Comparison of ENCODE assay signal across 9 cellular contexts in genomic region chr3:185959609-185960517, GRCh38. TPM values are rescaled to one million over a fixed set of nuclear protein-coding genes. Genes with fewer than 3 reads are reported as not detected.
DNase-seq lines count a peak whose midpoint lies in the region; ATAC-seq and TF ChIP-seq lines count a peak whose summit lies in the region.
"Had no signal": no experiment of that assay in that cellular context is flagged by ENCODE, and none has a peak within 500 bp of the region (broad histone marks: within the 10 kb centered on the region; RNA-seq: fewer than 3 reads in every experiment).

No MANE protein-coding gene starts in this region.

- peak overlapping the region in 6 of 10 donors; percentile 45 to 70 (median 54) for H3K4me3 Mint-ChIP-seq in naive thymus-derived CD4-positive, alpha-beta T cell

- peaks cover 0 to 10% (median 8%) of the 10 kb centered on the region in 7 donors for H3K4me1 Mint-ChIP-seq in naive thymus-derived CD4-positive, alpha-beta T cell

- peaks cover 0 to 8% (median 0%) of the 10 kb centered on the region in 11 donors for H3K9me3 Mint-ChIP-seq in naive thymus-derived CD4-positive, alpha-beta T cell

- H3K27me3 ChIP-seq in naive thymus-derived CD4-positive, alpha-beta T cell (ENCODE audit: control insufficient read depth in 2 of 2, insufficient read depth in 2 of 2, low read length in 2 of 2): no peaks in the 10 kb centered on the region

- H3K36me3 Mint-ChIP-seq in naive thymus-derived CD4-positive, alpha-beta T cell: peaks cover 0 to 4% (median 0%) of the 10 kb centered on the region in 5 donors

- H3K4me3 ChIP-seq in NB4 (ENCODE audit: low read depth, low read length): no peak overlapping the region
- peak overlapping the region; percentile 24 to 45 for H3K4me3 ChIP-seq in cardiac fibroblast (replicated peaks in 1 of 2; ENCODE audit: low read depth in 2 of 2, low read length in 2 of 2)
- no peak overlapping the region for H3K4me3 ChIP-seq in naive thymus-derived CD4-positive, alpha-beta T cell (ENCODE audit: low read length)

- peak overlapping the region in 3 of 9 donors; percentile 4 to 90 (median 62) for H3K27ac Mint-ChIP-seq in naive thymus-derived CD4-positive, alpha-beta T cell

- peaks cover 0 to 12% (median 4%) of the 10 kb centered on the region in 5 donors for H3K27me3 Mint-ChIP-seq in naive thymus-derived CD4-positive, alpha-beta T cell
- H3K27me3 Mint-ChIP-seq: activated naive CD8-positive, alpha-beta T cell had no signal

- TF ChIP-seq CTCF in NB4 (IDR thresholded peaks at IDR 0.05; ENCODE audit: low read depth, low read length) (no peak), cardiac fibroblast (IDR thresholded peaks at IDR 0.05; ENCODE audit: low read depth, low read length) (no peak)

- peak; percentile 73 for ATAC-seq in naive thymus-derived CD4-positive, alpha-beta T cell
- ATAC-seq in GM19035 (IDR thresholded peaks at IDR 0.05; ENCODE audit: unreplicated experiment) (no peak), GM21381 (IDR thresholded peaks at IDR 0.05; ENCODE audit: unreplicated experiment) (no peak), HG02840 (IDR thresholded peaks at IDR 0.05; ENCODE audit: low FRiP score, unreplicated experiment) (no peak)

- TF ChIP-seq POLR2A in NB4 (IDR thresholded peaks at IDR 0.05; ENCODE audit: extremely low read depth, insufficient read length): no peak

- H3K27ac ChIP-seq in naive thymus-derived CD4-positive, alpha-beta T cell (ENCODE audit: low read depth, low read length): no peak overlapping the region

- intact Hi-C loops in naive thymus-derived CD4-positive, alpha-beta T cell (cut with micrococcal nuclease): loop anchor here in 1 of 2 donors (2.0 kb wide), 1 partner anchor 17 kb away; no protein-coding TSS in a partner anchor

- POLR2A ChIA-PET in naive thymus-derived CD4-positive, alpha-beta T cell (lab: Charles Lee): interaction anchor here (0.6 to 2.6 kb wide), 6 partner anchors 8 to 824 kb away, joined by 3 to 17 read pairs (median 5); partner anchors contain the start of genes EIF4A2 and TRA2B

- DNase-seq in Caki2 (ENCODE audit: low read depth) (peak; percentile 96), NB4 (ENCODE audit: low read depth) (peak; percentile 59), cardiac fibroblast (ENCODE audit: low read depth in 2 of 2) (peak; percentile 81 to 88), NCI-H1048 (lab: John Stamatoyannopoulos, UW) (no peak)
- DNase-seq in naive thymus-derived CD4-positive, alpha-beta T cell: peak in 6 of 9 donors; percentile 26 to 53 (median 36)

- in situ Hi-C loops in Caki2 (cut with HindIII; ENCODE audit: low pct_unique_long_range_greater_than_20kb, low sequenced_read_pairs): no loop called here

- no peaks in the 10 kb centered on the region for H3K9me3 ChIP-seq in naive thymus-derived CD4-positive, alpha-beta T cell (ENCODE audit: control insufficient read depth in 2 of 3, low read length in 3 of 3)

- peaks cover 0 to 8% of the 10 kb centered on the region in 2 donors for H3K4me1 ChIP-seq in naive thymus-derived CD4-positive, alpha-beta T cell (ENCODE audit: control insufficient read depth in 2 of 2, insufficient read depth in 2 of 2, low read length in 2 of 2)

- CTCF ChIA-PET in naive thymus-derived CD4-positive, alpha-beta T cell (lab: Charles Lee): interaction anchor here (1.0 to 2.6 kb wide), 2 partner anchors 16 to 24 kb away, joined by 3 to 15 read pairs; no protein-coding TSS in a partner anchor

- H3K36me3 ChIP-seq in naive thymus-derived CD4-positive, alpha-beta T cell (ENCODE audit: control insufficient read depth in 2 of 3, insufficient read depth in 3 of 3, low read length in 3 of 3): no peaks in the 10 kb centered on the region

RNA-seq across cellular contexts. Expression of gene TRA2B, which starts 22.0 kb away (rescaled TPM):
- 100 and 124 TPM in 2 replicates for total RNA-seq in Caki2 (2014; rRNA removed; shearing (Covaris generic); ENCODE audit: low replicate concordance)
- 100 to 1,000 TPM; 194 to 673 (median 216) TPM for total RNA-seq in naive thymus-derived CD4-positive, alpha-beta T cell
- 100 to 1,000 TPM; 182 to 221 TPM for polyA plus RNA-seq in naive thymus-derived CD4-positive, alpha-beta T cell

Comparison
In these comparisons a context has a peak if more than half of its experiments do, and no peak if none do; other contexts are left out.
1. H3K4me3 ChIP-seq: peak in cardiac fibroblast (2 of 2); none in NB4 (single experiment) and naive thymus-derived CD4-positive, alpha-beta T cell (single experiment).